Comparison of ENCODE assay signal across 25 cellular contexts in the genomic region with DNA sequence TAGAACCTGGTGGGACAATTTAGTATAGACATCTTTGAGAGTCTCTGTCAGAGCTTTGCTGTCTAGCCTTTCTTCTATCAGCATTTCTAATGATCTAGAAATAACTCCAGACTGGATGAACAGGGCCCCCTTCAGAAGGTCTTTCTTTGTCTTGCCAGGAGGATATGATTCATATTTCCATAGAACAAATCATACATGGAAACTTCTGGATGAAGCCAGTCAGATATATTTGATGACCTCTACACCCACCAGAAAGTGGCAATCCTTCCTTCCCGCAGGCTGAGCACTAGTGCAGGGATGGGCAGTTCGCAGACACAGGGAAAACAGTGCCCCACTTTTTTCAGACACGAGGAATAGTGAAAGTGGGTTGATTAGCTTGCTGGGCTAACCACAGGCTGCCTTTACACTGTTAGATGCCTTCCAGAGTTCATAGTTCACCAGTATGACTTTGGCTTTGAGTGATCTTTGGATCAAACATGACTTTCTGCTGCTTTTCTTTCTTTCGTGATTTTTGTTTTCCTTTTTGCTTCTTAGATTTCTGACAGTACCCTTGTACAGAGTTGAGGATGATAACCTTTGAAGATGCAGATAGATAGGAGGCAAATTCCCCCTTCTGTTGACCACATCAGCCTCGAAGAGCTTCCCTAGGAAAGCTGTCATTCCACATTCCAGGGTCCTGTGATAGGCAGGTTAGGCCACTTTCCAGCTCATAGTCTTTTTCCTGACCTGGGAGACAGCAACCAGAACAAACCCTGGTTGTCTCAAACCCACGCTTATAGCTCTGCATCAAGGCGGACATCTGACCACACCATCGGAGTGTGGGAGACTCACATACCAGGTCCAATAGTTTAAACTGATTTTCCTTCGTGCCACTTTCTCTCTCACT.
A peak's percentile ranks its signal among the peaks of the same experiment; 100 is the strongest.
DNase-seq lines count a peak whose midpoint lies in the region; ATAC-seq, FAIRE-seq and TF ChIP-seq lines count a peak whose summit lies in the region.
"Had no signal": no experiment of that assay in that cellular context is flagged by ENCODE, and none has a peak within 500 bp of the region (broad histone marks: within the 10 kb centered on the region; RNA-seq: fewer than 3 reads in every experiment).

No MANE protein-coding gene starts in this region.

- H2AFZ ChIP-seq in astrocyte (ENCODE audit: low read depth, low read length) = no peak overlapping the region
- H2AFZ ChIP-seq in trophoblast cell (ENCODE audit: insufficient read depth, low read length, poor library complexity) = peak overlapping the region; percentile 64

- no peak overlapping the region for H3K4me3 ChIP-seq in astrocyte (ENCODE audit: insufficient read depth, low read depth, low read length)
- H3K4me3 ChIP-seq in trophoblast cell (ENCODE audit: low read depth, low read length) = no peak overlapping the region
- no peak overlapping the region for H3K4me3 ChIP-seq in SJCRH30
- H3K4me3 ChIP-seq: ascending aorta, dorsolateral prefrontal cortex had no signal

- no peak overlapping the region for H3K27ac ChIP-seq in astrocyte (ENCODE audit: low read depth, low read length)
- peak overlapping the region; percentile 97 for H3K27ac ChIP-seq in trophoblast cell (ENCODE audit: low read depth, low read length)
- H3K27ac ChIP-seq in SJCRH30 = no peak overlapping the region
- H3K27ac ChIP-seq: ascending aorta, dorsolateral prefrontal cortex, RWPE1 had no signal

- H2BK12ac ChIP-seq in trophoblast cell (ENCODE audit: low read length) = peak overlapping the region; percentile 95

- no peak for ATAC-seq in GM18858 (IDR thresholded peaks at IDR 0.05; ENCODE audit: unreplicated experiment)
- ATAC-seq: activated CD8-positive, alpha-beta T cell treated with anti-CD3 and anti-CD28 coated beads for 36 hours; stimulated activated naive CD8-positive, alpha-beta T cell treated with anti-CD3 and anti-CD28 coated beads, Interleukin-15, amount 100 ng/mL, for 72 hours had no signal

- no peak for TF ChIP-seq POLR2A in GM12891 (IDR thresholded peaks at IDR 0.05; ENCODE audit: low read depth, low read length)

- H3K4me2 ChIP-seq in astrocyte (ENCODE audit: low read length) (no peak overlapping the region), trophoblast cell (ENCODE audit: low read length) (peak overlapping the region; percentile 46)

- peak overlapping the region; percentile 34 for H2BK120ac ChIP-seq in trophoblast cell (ENCODE audit: insufficient read depth, low read length, poor library complexity)

- H3K27ac Mint-ChIP-seq in astrocyte (ENCODE audit: unreplicated experiment) (no peak overlapping the region), glutamatergic neuron (ENCODE audit: unreplicated experiment) (no peak overlapping the region)
- H3K27ac Mint-ChIP-seq: activated CD8-positive, alpha-beta T cell treated with anti-CD3 and anti-CD28 coated beads for 36 hours; activated naive CD8-positive, alpha-beta T cell; activated T-helper 2 cell treated with anti-CD3 and anti-CD28 coated beads, Interferon-gamma antibody, Interleukin-2, Interleukin-4, amounts not matched to agents 10 μg/mL and 5 μg/mL and 100 μg/mL, durations not matched to agents 14 hours and 24 hours and 36 hours; T-helper 1 cell treated with Interleukin-12 subunit alpha and Interleukin-12 subunit beta and Interleukin-4 antibody, amounts not matched to agents 30 μg/mL and 1 μg/mL, for 36 hours had no signal

- FAIRE-seq in GM12891 (lab: Jason Lieb, UNC) = peak; percentile 28
- FAIRE-seq in astrocyte (lab: Jason Lieb, UNC) = no peak
- FAIRE-seq: G401.6 had no signal

- no peak overlapping the region for H2AK5ac ChIP-seq in trophoblast cell (ENCODE audit: low read length)

- H3K36me3 Mint-ChIP-seq in astrocyte (ENCODE audit: low read depth, unreplicated experiment) (peaks cover 2% of the 10 kb centered on the region), glutamatergic neuron (ENCODE audit: unreplicated experiment) (no peaks in the 10 kb centered on the region)

- peak overlapping the region; percentile 18 for H3K14ac ChIP-seq in trophoblast cell (ENCODE audit: low read length)

- H3K4me1 Mint-ChIP-seq in astrocyte (ENCODE audit: low read depth, unreplicated experiment) = peaks cover 27% of the 10 kb centered on the region
- H3K4me1 Mint-ChIP-seq in glutamatergic neuron (ENCODE audit: low read depth, unreplicated experiment) = peaks cover 2% of the 10 kb centered on the region

- H3K27me3 Mint-ChIP-seq in astrocyte (ENCODE audit: low read depth, unreplicated experiment) = no peaks in the 10 kb centered on the region
- H3K27me3 Mint-ChIP-seq in glutamatergic neuron (ENCODE audit: unreplicated experiment) = no peaks in the 10 kb centered on the region
- H3K27me3 Mint-ChIP-seq: activated CD8-positive, alpha-beta T cell treated with anti-CD3 and anti-CD28 coated beads for 36 hours; activated naive CD8-positive, alpha-beta T cell; CD8-positive, alpha-beta memory T cell; central memory CD8-positive, alpha-beta T cell; stimulated activated naive CD8-positive, alpha-beta T cell treated with anti-CD3 and anti-CD28 coated beads, Interleukin-15, amount 100 ng/mL, for 72 hours had no signal

- H4K91ac ChIP-seq in trophoblast cell (ENCODE audit: low read depth, low read length) = peak overlapping the region; percentile 87

- H3K9me3 ChIP-seq in astrocyte (ENCODE audit: insufficient read depth, low read depth, low read length) (no peaks in the 10 kb centered on the region), trophoblast cell (ENCODE audit: insufficient read depth, low read depth, low read length) (no peaks in the 10 kb centered on the region), SJCRH30 (replicated peaks) (no peaks in the 10 kb centered on the region)
- H3K9me3 ChIP-seq: ascending aorta, BE2C had no signal

- peak overlapping the region; percentile 61 for H4K8ac ChIP-seq in trophoblast cell (ENCODE audit: low read depth, low read length)

- H3K9me3 Mint-ChIP-seq in astrocyte (ENCODE audit: unreplicated experiment) = no peaks in the 10 kb centered on the region
- H3K9me3 Mint-ChIP-seq in glutamatergic neuron (ENCODE audit: unreplicated experiment) = no peaks in the 10 kb centered on the region
- H3K9me3 Mint-ChIP-seq: activated CD8-positive, alpha-beta T cell treated with anti-CD3 and anti-CD28 coated beads for 36 hours; activated T-helper 2 cell treated with anti-CD3 and anti-CD28 coated beads, Interferon-gamma antibody, Interleukin-2, Interleukin-4, amounts not matched to agents 10 μg/mL and 5 μg/mL and 100 μg/mL, durations not matched to agents 14 hours and 24 hours and 36 hours; CD8-positive, alpha-beta memory T cell; central memory CD8-positive, alpha-beta T cell; stimulated activated naive CD8-positive, alpha-beta T cell treated with anti-CD3 and anti-CD28 coated beads, Interleukin-15, amount 100 ng/mL, for 72 hours; T-helper 1 cell treated with Interleukin-12 subunit alpha and Interleukin-12 subunit beta and Interleukin-4 antibody, amounts not matched to agents 30 μg/mL and 1 μg/mL, for 36 hours had no signal

- H3K79me2 ChIP-seq in astrocyte (ENCODE audit: insufficient read depth, low read length) (no peaks in the 10 kb centered on the region), trophoblast cell (ENCODE audit: control insufficient read depth, insufficient read depth, low read length, poor library complexity) (peaks cover 1% of the 10 kb centered on the region)

- H3K4me1 ChIP-seq in astrocyte (ENCODE audit: insufficient read depth, low read length) (peaks cover 7% of the 10 kb centered on the region), trophoblast cell (ENCODE audit: control insufficient read depth in 1 of 2, insufficient read depth in 2 of 2, low read length in 2 of 2) (peaks cover 15 to 20% of the 10 kb centered on the region in 2 experiments), SJCRH30 (no peaks in the 10 kb centered on the region)
- H3K4me1 ChIP-seq: ascending aorta, BE2C had no signal

- H4K20me1 ChIP-seq in astrocyte (ENCODE audit: insufficient read depth, low read length) = no peaks in the 10 kb centered on the region

- H3K4ac ChIP-seq in trophoblast cell (ENCODE audit: low read depth, low read length) = no peak overlapping the region

- peak overlapping the region; percentile 32 for H3K18ac ChIP-seq in trophoblast cell (ENCODE audit: low read length)

- peak overlapping the region; percentile 78 for H2BK5ac ChIP-seq in trophoblast cell (ENCODE audit: low read depth, low read length, poor library complexity)

- no peak overlapping the region for H3K9ac ChIP-seq in astrocyte (ENCODE audit: low read length)
- no peak overlapping the region for H3K9ac ChIP-seq in trophoblast cell (ENCODE audit: low read length)

- no peak for DNase-seq in GM12891 (ENCODE audit: insufficient read length, low spot score)
- no peak for DNase-seq in astrocyte (ENCODE audit: low read depth)
- DNase-seq in glomerular endothelial cell (ENCODE audit: extremely low read depth, low read depth, low spot score) = peak; percentile 16
- peak; percentile 62 to 92 for DNase-seq in trophoblast cell
- no peak for DNase-seq in SJCRH30
- no peak for DNase-seq in glutamatergic neuron
- DNase-seq: activated CD4-positive, alpha-beta T cell treated with anti-CD3 and anti-CD28 coated beads for 1 hour; activated CD8-positive, alpha-beta T cell treated with anti-CD3 and anti-CD28 coated beads for 36 hours; BE2C; CD8-positive, alpha-beta memory T cell; dorsolateral prefrontal cortex; MV-4-11; NCI-H1436 treated with DMSO at 0.1 percent for 48 hours; NCI-H2107; NCI-H82; occipital lobe; stimulated activated naive CD8-positive, alpha-beta T cell treated with anti-CD3 and anti-CD28 coated beads, Interleukin-15, amount 100 ng/mL, for 72 hours had no signal

- no CpG with 5 or more reads among the region's 9 CpGs for WGBS in trophoblast cell (ENCODE audit: extremely low coverage, insufficient coverage, insufficient read length)

- H4K12ac ChIP-seq in trophoblast cell (ENCODE audit: low read depth, low read length) = no peak overlapping the region

- peaks cover 14% of the 10 kb centered on the region for H3K79me1 ChIP-seq in trophoblast cell (ENCODE audit: low read length)

- H3K36me3 ChIP-seq in astrocyte (ENCODE audit: insufficient read depth, low read length) = no peaks in the 10 kb centered on the region
- no peaks in the 10 kb centered on the region for H3K36me3 ChIP-seq in trophoblast cell (ENCODE audit: control insufficient read depth in 1 of 2, insufficient read depth in 2 of 2, low read length in 2 of 2)
- H3K36me3 ChIP-seq in SJCRH30 = no peaks in the 10 kb centered on the region
- H3K36me3 ChIP-seq: ascending aorta, BE2C had no signal

- TF ChIP-seq CTCF in astrocyte (IDR thresholded peaks at IDR 0.05; ENCODE audit: insufficient read depth, low read depth, low read length) (no peak), glutamatergic neuron (IDR thresholded peaks at IDR 0.05; ENCODE audit: partially characterized antibody, unreplicated experiment) (no peak)

- H3K23ac ChIP-seq in trophoblast cell (ENCODE audit: low read length) = no peak overlapping the region

- peak overlapping the region; percentile 66 for H3K4me3 Mint-ChIP-seq in astrocyte (ENCODE audit: unreplicated experiment)
- no peak overlapping the region for H3K4me3 Mint-ChIP-seq in glutamatergic neuron (ENCODE audit: unreplicated experiment)
- H3K4me3 Mint-ChIP-seq: activated CD8-positive, alpha-beta T cell treated with anti-CD3 and anti-CD28 coated beads for 36 hours; activated naive CD8-positive, alpha-beta T cell; CD8-positive, alpha-beta memory T cell; central memory CD8-positive, alpha-beta T cell; stimulated activated naive CD8-positive, alpha-beta T cell treated with anti-CD3 and anti-CD28 coated beads, Interleukin-15, amount 100 ng/mL, for 72 hours; T-helper 1 cell treated with Interleukin-12 subunit alpha and Interleukin-12 subunit beta and Interleukin-4 antibody, amounts not matched to agents 30 μg/mL and 1 μg/mL, for 36 hours had no signal

- H3K27me3 ChIP-seq in astrocyte (ENCODE audit: insufficient read depth, low read length) (no peaks in the 10 kb centered on the region), trophoblast cell (ENCODE audit: insufficient read depth, low read length) (no peaks in the 10 kb centered on the region), SJCRH30 (no peaks in the 10 kb centered on the region)
- H3K27me3 ChIP-seq: ascending aorta, BE2C, dorsolateral prefrontal cortex had no signal

Comparison
In these comparisons a context has a peak if more than half of its experiments do, and no peak if none do; other contexts are left out.
1. DNase-seq: peak in glomerular endothelial cell (single experiment) and trophoblast cell (2 of 2); none in GM12891 (single experiment), astrocyte (single experiment), SJCRH30 (0 of 2) and glutamatergic neuron (single experiment).